In the genomic region with DNA sequence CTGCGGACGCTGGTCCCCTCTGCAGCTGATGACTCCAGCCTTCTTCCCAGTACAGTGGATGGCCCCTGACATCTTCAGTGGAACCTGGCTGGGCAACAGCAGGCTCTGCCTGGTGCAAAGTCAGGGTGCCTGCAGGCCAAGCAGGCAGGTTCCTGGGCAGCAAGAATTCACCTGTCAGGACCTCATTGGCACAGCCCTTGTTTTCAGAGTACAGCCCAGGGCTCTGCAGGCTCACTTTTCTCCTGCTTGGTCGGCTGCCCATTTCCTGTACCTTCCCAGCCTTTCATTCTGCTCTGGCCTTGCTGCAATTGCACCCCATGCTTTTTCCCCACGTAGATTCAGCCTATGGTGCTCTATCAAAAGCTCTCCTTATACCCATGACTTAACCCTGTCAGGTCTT, we compare ENCODE assay signal across 28 cellular contexts. TPM values are rescaled to one million over a fixed set of nuclear protein-coding genes. Genes with fewer than 3 reads are reported as not detected.
"Had no signal": no experiment of that assay in that cellular context is flagged by ENCODE, and none has a peak within 500 bp of the region (broad histone marks: within the 10 kb centered on the region; RNA-seq: fewer than 3 reads in every experiment).

No MANE protein-coding gene starts in this region.

- H3K27me3 ChIP-seq: cardiac muscle cell, MG63 had no signal

- H3K9me3 ChIP-seq: MG63 had no signal

- H3K4me3 ChIP-seq: cardiac muscle cell, MG63, SK-N-MC had no signal

- H3K4me2 ChIP-seq: KMS-11 had no signal

- DNase-seq: activated B cell treated with CpG ODN at 0.5 μM for 24 hours; activated CD4-positive, alpha-beta T cell treated with anti-CD3 and anti-CD28 coated beads for 1 hour; activated CD4-positive, alpha-beta T cell treated with anti-CD3 and anti-CD28 coated beads, Interleukin-2, amount 10 ng/mL, durations not matched to agents 24 days and 14 days; activated CD4-positive, alpha-beta T cell treated with anti-CD3 and anti-CD28 coated beads, Interleukin-2, amount 50 U/mL, for 48 hours; activated CD8-positive, alpha-beta memory T cell treated with anti-CD3 and anti-CD28 coated beads, Interleukin-2, amount 10 ng/mL, durations not matched to agents 7 days and 5 days; activated effector memory CD4-positive, alpha-beta T cell treated with anti-CD3 and anti-CD28 coated beads, Interleukin-2, amount 50 U/mL, for 16 hours; activated naive CD4-positive, alpha-beta T cell treated with anti-CD3 and anti-CD28 coated beads for 36 hours; activated T-cell treated with anti-CD3 and anti-CD28 coated beads, Interleukin-2, amount 50 U/mL, for 24 hours; amygdala; MG63; MV-4-11; NCI-H1092 treated with DMSO at 0.1 percent for 48 hours; NCI-H1417 treated with DMSO at 0.1 percent for 48 hours; NCI-H1694; NCI-H2029; NCI-H345; NCI-H510A; NCI-H526 treated with DMSO at 0.1 percent for 48 hours; PC-3; SHP77 treated with DMSO at 0.1 percent for 48 hours; T-cell; T-helper 2 cell; T1000 had no signal

- H3K27ac ChIP-seq: cardiac muscle cell, KMS-11, SK-N-MC had no signal

- H3K36me3 ChIP-seq: cardiac muscle cell, MG63 had no signal

- H3K9ac ChIP-seq: KMS-11 had no signal

RNA-seq across cellular contexts. Expression of gene LRTM1, which starts 56.0 kb away (rescaled TPM):
- total RNA-seq: activated B cell treated with CpG ODN at 0.5 μM for 24 hours; activated CD4-positive, alpha-beta T cell treated with anti-CD3 and anti-CD28 coated beads, Interleukin-2, amount 10 ng/mL, durations not matched to agents 24 days and 14 days; activated CD8-positive, alpha-beta memory T cell treated with anti-CD3 and anti-CD28 coated beads, Interleukin-2, amount 10 ng/mL, durations not matched to agents 7 days and 5 days; activated naive CD4-positive, alpha-beta T cell treated with anti-CD3 and anti-CD28 coated beads for 36 hours; activated T-helper 1 cell treated with anti-CD3 and anti-CD28 coated beads, Interleukin-12 subunit alpha, Interleukin-12 subunit beta, Interleukin-2, Interleukin-4 antibody, amounts not matched to agents 30 ng/mL and 10 ng/mL and 1 ng/mL, durations not matched to agents 14 hours and 24 hours and 36 hours; astrocyte; cardiac muscle cell; PC-3; T-cell had no signal
